In the genomic region with DNA sequence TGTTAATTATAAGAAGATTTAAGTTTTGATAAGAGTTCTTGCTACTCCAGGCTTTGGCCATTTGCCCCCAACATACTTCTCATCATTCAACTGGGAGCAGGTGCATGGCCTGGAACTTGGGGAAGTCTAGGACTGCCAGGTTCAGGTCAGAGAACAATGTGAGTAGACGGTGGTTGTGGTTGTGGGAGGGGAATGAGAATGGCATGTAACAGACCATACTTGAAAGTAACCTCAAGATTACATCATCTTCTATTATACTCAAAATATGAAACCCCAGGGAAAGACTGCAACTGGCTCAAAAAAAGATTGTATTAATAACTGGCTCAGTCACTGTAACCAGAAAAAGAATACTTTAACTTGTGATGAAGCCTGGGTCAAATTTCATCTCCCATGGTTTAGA, we compare ENCODE assay signal across 9 cellular contexts.
DNase-seq lines count a peak whose midpoint lies in the region; ATAC-seq, FAIRE-seq and TF ChIP-seq lines count a peak whose summit lies in the region.
"Had no signal": no experiment of that assay in that cellular context is flagged by ENCODE, and none has a peak within 500 bp of the region (broad histone marks: within the 10 kb centered on the region; RNA-seq: fewer than 3 reads in every experiment).

No MANE protein-coding gene starts in this region.

- intact Hi-C loops in activated naive CD4-positive, alpha-beta T cell treated with anti-CD3 and anti-CD28 coated beads for 36 hours (cut with micrococcal nuclease): loop anchor here (1.0 kb wide), 2 partner anchors 105 to 225 kb away; no protein-coding TSS in a partner anchor
- intact Hi-C loops in activated T-helper 2 cell treated with anti-CD3 and anti-CD28 coated beads, Interferon-gamma antibody, Interleukin-2, Interleukin-4, amounts not matched to agents 10 μg/mL and 5 μg/mL and 100 μg/mL, durations not matched to agents 14 hours and 24 hours and 36 hours (cut with micrococcal nuclease): no loop called here

- H3K36me3 Mint-ChIP-seq in activated naive CD4-positive, alpha-beta T cell treated with anti-CD3 and anti-CD28 coated beads for 36 hours (ENCODE audit: low read depth): no peaks in the 10 kb centered on the region
- no peaks in the 10 kb centered on the region for H3K36me3 Mint-ChIP-seq in activated T-helper 17 cell treated with anti-CD3 and anti-CD28 coated beads, Interleukin-2, amount 50 U/mL, for 72 hours (ENCODE audit: low read depth)
- no peaks in the 10 kb centered on the region for H3K36me3 Mint-ChIP-seq in stimulated activated memory B cell treated with anti-CD40 and anti-IgM and Interleukin-4, amounts not matched to agents 10 μg/mL and 1 μg/mL and 100 μg/mL, for 72 hours
- no peaks in the 10 kb centered on the region for H3K36me3 Mint-ChIP-seq in activated T-helper 2 cell treated with anti-CD3 and anti-CD28 coated beads, Interferon-gamma antibody, Interleukin-2, Interleukin-4, amounts not matched to agents 10 μg/mL and 5 μg/mL and 100 μg/mL, durations not matched to agents 14 hours and 24 hours and 36 hours (ENCODE audit: low read depth)

- no peak for FAIRE-seq in HTR-8/SVneo (lab: Jason Lieb, UNC)

- H3K4me1 Mint-ChIP-seq in activated naive CD4-positive, alpha-beta T cell treated with anti-CD3 and anti-CD28 coated beads for 36 hours (ENCODE audit: low read depth): peaks cover 13% of the 10 kb centered on the region
- peaks cover 4% of the 10 kb centered on the region for H3K4me1 Mint-ChIP-seq in activated T-helper 17 cell treated with anti-CD3 and anti-CD28 coated beads, Interleukin-2, amount 50 U/mL, for 72 hours
- no peaks in the 10 kb centered on the region for H3K4me1 Mint-ChIP-seq in stimulated activated memory B cell treated with anti-CD40 and anti-IgM and Interleukin-4, amounts not matched to agents 10 μg/mL and 1 μg/mL and 100 μg/mL, for 72 hours
- peaks cover 3% of the 10 kb centered on the region for H3K4me1 Mint-ChIP-seq in activated T-helper 2 cell treated with anti-CD3 and anti-CD28 coated beads, Interferon-gamma antibody, Interleukin-2, Interleukin-4, amounts not matched to agents 10 μg/mL and 5 μg/mL and 100 μg/mL, durations not matched to agents 14 hours and 24 hours and 36 hours (ENCODE audit: low read depth)

- H3K27ac Mint-ChIP-seq in activated naive CD4-positive, alpha-beta T cell treated with anti-CD3 and anti-CD28 coated beads for 36 hours: no peak overlapping the region
- no peak overlapping the region for H3K27ac Mint-ChIP-seq in activated T-helper 17 cell treated with anti-CD3 and anti-CD28 coated beads, Interleukin-2, amount 50 U/mL, for 72 hours
- no peak overlapping the region for H3K27ac Mint-ChIP-seq in stimulated activated memory B cell treated with anti-CD40 and anti-IgM and Interleukin-4, amounts not matched to agents 10 μg/mL and 1 μg/mL and 100 μg/mL, for 72 hours
- H3K27ac Mint-ChIP-seq in activated T-helper 2 cell treated with anti-CD3 and anti-CD28 coated beads, Interferon-gamma antibody, Interleukin-2, Interleukin-4, amounts not matched to agents 10 μg/mL and 5 μg/mL and 100 μg/mL, durations not matched to agents 14 hours and 24 hours and 36 hours: no peak overlapping the region

- TF ChIP-seq CTCF in coronary artery (IDR thresholded peaks at IDR 0.05): no peak

- no peak overlapping the region for H3K4me3 Mint-ChIP-seq in activated naive CD4-positive, alpha-beta T cell treated with anti-CD3 and anti-CD28 coated beads for 36 hours
- no peak overlapping the region for H3K4me3 Mint-ChIP-seq in activated T-helper 17 cell treated with anti-CD3 and anti-CD28 coated beads, Interleukin-2, amount 50 U/mL, for 72 hours
- H3K4me3 Mint-ChIP-seq in stimulated activated memory B cell treated with anti-CD40 and anti-IgM and Interleukin-4, amounts not matched to agents 10 μg/mL and 1 μg/mL and 100 μg/mL, for 72 hours: no peak overlapping the region
- no peak overlapping the region for H3K4me3 Mint-ChIP-seq in activated T-helper 2 cell treated with anti-CD3 and anti-CD28 coated beads, Interferon-gamma antibody, Interleukin-2, Interleukin-4, amounts not matched to agents 10 μg/mL and 5 μg/mL and 100 μg/mL, durations not matched to agents 14 hours and 24 hours and 36 hours (ENCODE audit: low read depth)

- no peaks in the 10 kb centered on the region for H3K9me3 Mint-ChIP-seq in activated naive CD4-positive, alpha-beta T cell treated with anti-CD3 and anti-CD28 coated beads for 36 hours
- H3K9me3 Mint-ChIP-seq in activated T-helper 17 cell treated with anti-CD3 and anti-CD28 coated beads, Interleukin-2, amount 50 U/mL, for 72 hours: peaks cover 4% of the 10 kb centered on the region
- H3K9me3 Mint-ChIP-seq in stimulated activated memory B cell treated with anti-CD40 and anti-IgM and Interleukin-4, amounts not matched to agents 10 μg/mL and 1 μg/mL and 100 μg/mL, for 72 hours: peaks cover 10% of the 10 kb centered on the region
- H3K9me3 Mint-ChIP-seq in activated T-helper 2 cell treated with anti-CD3 and anti-CD28 coated beads, Interferon-gamma antibody, Interleukin-2, Interleukin-4, amounts not matched to agents 10 μg/mL and 5 μg/mL and 100 μg/mL, durations not matched to agents 14 hours and 24 hours and 36 hours: no peaks in the 10 kb centered on the region

- peaks cover 3% of the 10 kb centered on the region for H3K27me3 Mint-ChIP-seq in activated naive CD4-positive, alpha-beta T cell treated with anti-CD3 and anti-CD28 coated beads for 36 hours (ENCODE audit: low read depth)
- peaks cover 4% of the 10 kb centered on the region for H3K27me3 Mint-ChIP-seq in activated T-helper 17 cell treated with anti-CD3 and anti-CD28 coated beads, Interleukin-2, amount 50 U/mL, for 72 hours
- no peaks in the 10 kb centered on the region for H3K27me3 Mint-ChIP-seq in stimulated activated memory B cell treated with anti-CD40 and anti-IgM and Interleukin-4, amounts not matched to agents 10 μg/mL and 1 μg/mL and 100 μg/mL, for 72 hours
- H3K27me3 Mint-ChIP-seq in activated T-helper 2 cell treated with anti-CD3 and anti-CD28 coated beads, Interferon-gamma antibody, Interleukin-2, Interleukin-4, amounts not matched to agents 10 μg/mL and 5 μg/mL and 100 μg/mL, durations not matched to agents 14 hours and 24 hours and 36 hours (ENCODE audit: low read depth): no peaks in the 10 kb centered on the region

- no peak overlapping the region for H3K27ac ChIP-seq in coronary artery
- H3K27ac ChIP-seq: Peyer's patch had no signal

- CTCF ChIA-PET in activated naive CD4-positive, alpha-beta T cell treated with anti-CD3 and anti-CD28 coated beads for 36 hours (lab: Charles Lee): interaction anchor here (0.6 kb wide), 1 partner anchor 1463 kb away, joined by 3 read pairs; no protein-coding TSS in a partner anchor

- ATAC-seq in HG03342 (IDR thresholded peaks at IDR 0.05; ENCODE audit: unreplicated experiment): peak; percentile 79
- ATAC-seq in activated T-helper 17 cell treated with anti-CD3 and anti-CD28 coated beads, Interleukin-2, amount 50 U/mL, for 72 hours (replicated peaks): peak; percentile 98
- peak; percentile 39 for ATAC-seq in stimulated activated memory B cell treated with anti-CD40 and anti-IgM and Interleukin-4, amounts not matched to agents 10 μg/mL and 1 μg/mL and 100 μg/mL, for 72 hours

- DNase-seq in activated naive CD4-positive, alpha-beta T cell treated with anti-CD3 and anti-CD28 coated beads for 36 hours: peak; percentile 56
- DNase-seq in activated naive CD4-positive, alpha-beta T cell treated with anti-CD3 and anti-CD28 coated beads, Interleukin-2, amount 50 U/mL, for 16 hours: no peak
- DNase-seq in activated T-helper 2 cell treated with anti-CD3 and anti-CD28 coated beads, Interferon-gamma antibody, Interleukin-2, Interleukin-4, amounts not matched to agents 10 μg/mL and 5 μg/mL and 100 μg/mL, durations not matched to agents 14 hours and 24 hours and 36 hours (ENCODE audit: low spot score): no peak
- DNase-seq in coronary artery (ENCODE audit: low spot score) (no peak), HTR-8/SVneo (ENCODE audit: insufficient read length, low spot score) (no peak)

- no peak overlapping the region for H3K4me3 ChIP-seq in coronary artery
- H3K4me3 ChIP-seq: Peyer's patch had no signal

Comparison
In these comparisons a context has a peak if more than half of its experiments do, and no peak if none do; other contexts are left out.
1. ATAC-seq: peak in every context shown above with its lines; median percentile 98 in activated T-helper 17 cell treated with anti-CD3 and anti-CD28 coated beads, Interleukin-2, amount 50 U/mL, for 72 hours; 79 in HG03342; 39 in stimulated activated memory B cell treated with anti-CD40 and anti-IgM and Interleukin-4, amounts not matched to agents 10 μg/mL and 1 μg/mL and 100 μg/mL, for 72 hours.